2 cellular contexts compared by ENCODE assay signal in genomic region chr16:87870419-87871272, GRCh38.
TF ChIP-seq lines count a peak whose summit lies in the region.
"Not testable (repeated sequence)": the region's sequence is repeated elsewhere in the genome, so short reads cannot be mapped to it uniquely, and the experiment has no call there.

No MANE protein-coding gene starts in this region.

TF ChIP-seq in WTC11, 78 proteins besides CTCF, POLR2A, EP300 and RAD21:
- TF ChIP-seq TEAD1 (CRISPR knock-in tag; IDR thresholded peaks at IDR 0.05) (peak; percentile 94; the same call in 1 of the 2 replicates), TEAD4 (CRISPR knock-in tag; IDR thresholded peaks at IDR 0.05) (peak; percentile 88; the same call in 1 of the 2 replicates), ZNF423 (CRISPR knock-in tag; IDR thresholded peaks at IDR 0.05) (peak; percentile 98), GABPB1 (CRISPR knock-in tag; IDR thresholded peaks at IDR 0.05) (peak; percentile 97)

TF ChIP-seq in K562, 482 proteins besides CTCF, POLR2A, EP300 and RAD21:
- TF ChIP-seq TEAD1 (CRISPR knock-in tag; IDR thresholded peaks at IDR 0.05) (peak in 1 of 2 experiments; percentile 29; a peak in 1 of 4 replicates), KLF16 (IDR thresholded peaks at IDR 0.05) (peak; percentile 59; the same call in 1 of the 2 replicates), ARID1B (IDR thresholded peaks at IDR 0.05) (peak; percentile 67), TAL1 (IDR thresholded peaks at IDR 0.05) (peak; percentile 54), RCOR1 (IDR thresholded peaks at IDR 0.05; ENCODE audit: borderline replicate concordance in 1 of 2, low read depth in 2 of 2, low read length in 2 of 2) (peak in 1 of 2 experiments; percentile 93; a peak in 2 of 4 replicates), CBFA2T3 (IDR thresholded peaks at IDR 0.05) (peak; percentile 58), TEAD4 (IDR thresholded peaks at IDR 0.05; ENCODE audit: low read length) (peak; percentile 73), KDM1A (IDR thresholded peaks at IDR 0.05) (peak; percentile 79 to 84), TCF3 (CRISPR knock-in tag; IDR thresholded peaks at IDR 0.05) (peak; percentile 42; the same call in 1 of the 2 replicates), NCOR1 (IDR thresholded peaks at IDR 0.05) (0 out of 2 replicates have a peak, but pooled peaks have one; percentile 21), CBFA2T2 (conservative IDR thresholded peaks at IDR 0.05) (peak; percentile 27; the same call in 1 of the 2 replicates)
- not testable (repeated sequence) for TF ChIP-seq TEAD4 (CRISPR knock-in tag; IDR thresholded peaks at IDR 0.05; ENCODE audit: borderline replicate concordance)
TF ChIP-seq in K562: peak in this region for 11; not testable (repeated sequence) for 471.
